In genomic region chr1:155064813-155065436, GRCh38 we compare ENCODE assay signal across 11 cellular contexts. TPM values are rescaled to one million over a fixed set of nuclear protein-coding genes. Genes with fewer than 3 reads are reported as not detected.
DNase-seq lines count a peak whose midpoint lies in the region; ATAC-seq, FAIRE-seq and TF ChIP-seq lines count a peak whose summit lies in the region.
"Had no signal": no experiment of that assay in that cellular context is flagged by ENCODE, and none has a peak within 500 bp of the region (broad histone marks: within the 10 kb centered on the region; RNA-seq: fewer than 3 reads in every experiment).

No MANE protein-coding gene starts in this region.

- H3K23ac ChIP-seq in H1 (ENCODE audit: insufficient read length), result no peak overlapping the region

- H3K9me2 ChIP-seq in PC-3 (replicated peaks; ENCODE audit: low read length), result no peaks in the 10 kb centered on the region

- peak overlapping the region; percentile 72 for H3K4me3 Mint-ChIP-seq in activated T-cell treated with anti-CD3 and anti-CD28 coated beads, Interleukin-2, amount 50 U/mL, for 24 hours

- H3K9me3 ChIP-seq in PC-3 (ENCODE audit: low read length) (no peaks in the 10 kb centered on the region), H1 (ENCODE audit: insufficient read depth in 2 of 2, low read depth in 1 of 2, low read length in 1 of 2) (no peaks in the 10 kb centered on the region), small intestine (ENCODE audit: control insufficient read depth, low read depth) (no peaks in the 10 kb centered on the region), pancreas (no peaks in the 10 kb centered on the region)
- H3K9me3 ChIP-seq: uterus had no signal

- H2BK20ac ChIP-seq in H1 (ENCODE audit: low read length), result no peak overlapping the region

- H3K27me3 Mint-ChIP-seq in activated T-cell treated with anti-CD3 and anti-CD28 coated beads, Interleukin-2, amount 50 U/mL, for 24 hours, result no peaks in the 10 kb centered on the region

- no peak overlapping the region for H4K91ac ChIP-seq in H1 (replicated peaks; ENCODE audit: insufficient read length, low read length)

- no peaks in the 10 kb centered on the region for H3K9me3 Mint-ChIP-seq in activated T-cell treated with anti-CD3 and anti-CD28 coated beads, Interleukin-2, amount 50 U/mL, for 24 hours

- CTCF ChIA-PET in PC-3 (lab: Charles Lee) (interaction anchor here (0.8 kb wide), 1 partner anchor 10 kb away, joined by 3 read pairs; no protein-coding TSS in a partner anchor), H1 (lab: Charles Lee; ENCODE audit: partially characterized antibody) (interaction anchor here (0.9 to 33.9 kb wide), 9 partner anchors 0 to 111 kb away, joined by 3 to 907 read pairs (median 14); partner anchors contain the start of genes ADAM15, EFNA3, EFNA4 and KRTCAP2)

- TF ChIP-seq CTCF in PC-3 (conservative IDR thresholded peaks at IDR 0.05; ENCODE audit: low read depth, low read length) (no peak), H1 (IDR thresholded peaks at IDR 0.05; ENCODE audit: control extremely low read depth in 1 of 3, insufficient read depth in 1 of 3, low read depth in 1 of 3, low read length in 3 of 3) (peak in 1 of 3 experiments; percentile 6; a peak in 1 of 4 replicates), pancreas (IDR thresholded peaks at IDR 0.05) (no peak)

- H3K14ac ChIP-seq in H1 (ENCODE audit: insufficient read length), result no peak overlapping the region

- WGBS in H1 (ENCODE audit: extremely low coverage in 1 of 2, insufficient coverage in 1 of 2, insufficient read length in 1 of 2, insufficient replicate concordance in 2 of 2, low coverage in 1 of 2, low lambda C conversion rate in 2 of 2, missing lambda C conversion rate in 1 of 2), 2 experiments, result 55% methylated on average over 5 of the region's 5 CpGs; no CpG with 5 or more reads in 1 of the 2 experiments
- whole genome bisulfite sequencing in small intestine, 3 donors, result 43 to 63% (median 55%) methylated on average over 5 of the region's 5 CpGs
- 35 to 50% methylated on average over 5 of the region's 5 CpGs for whole genome bisulfite sequencing in pancreas, 2 donors

- H3K9ac ChIP-seq in PC-3 (ENCODE audit: low read length) (no peak overlapping the region), H1 (replicated peaks in 1 of 4; ENCODE audit: extremely low read depth in 1 of 4, low read depth in 3 of 4, low read length in 3 of 4) (no peak overlapping the region)

- H3K4ac ChIP-seq in H1 (replicated peaks; ENCODE audit: insufficient read length, low read depth, low read length), result no peak overlapping the region

- intact Hi-C loops in PC-3 (cut with micrococcal nuclease) (loop anchor here (5.0 kb wide), 1 partner anchor 93 kb away; the partner anchor contains the start of genes CKS1B and SHC1), pancreas (cut with DNase I) (no loop called here)

- H3K27ac Mint-ChIP-seq in activated T-cell treated with anti-CD3 and anti-CD28 coated beads, Interleukin-2, amount 50 U/mL, for 24 hours, result no peak overlapping the region

- no peak for TF ChIP-seq RAD21 in H1 (IDR thresholded peaks at IDR 0.05 in 1 of 2, conservative IDR thresholded peaks at IDR 0.05 in 1 of 2; ENCODE audit: low read depth in 2 of 2, low read length in 2 of 2)

- H2BK120ac ChIP-seq in H1 (replicated peaks; ENCODE audit: low read depth, low read length), result no peak overlapping the region

- H3K4me2 ChIP-seq in PC-3 (ENCODE audit: low read length), result peak overlapping the region; percentile 82
- peak overlapping the region; percentile 62 to 68 for H3K4me2 ChIP-seq in H1 (ENCODE audit: insufficient read depth in 1 of 2, low read depth in 2 of 2, low read length in 2 of 2)

- H3K4me1 ChIP-seq in PC-3 (ENCODE audit: insufficient read depth, low read length), result peaks cover 21% of the 10 kb centered on the region
- H3K4me1 ChIP-seq in H1 (replicated peaks in 1 of 4; ENCODE audit: control insufficient read depth in 3 of 4, insufficient read depth in 4 of 4, low read length in 3 of 4), result peaks cover 0 to 25% (median 11%) of the 10 kb centered on the region in 4 experiments; a peak in 6 of 7 replicates
- H3K4me1 ChIP-seq in small intestine (ENCODE audit: control insufficient read depth in 2 of 2, insufficient read depth in 1 of 2, low read depth in 1 of 2, low read length in 1 of 2), result peaks cover 6 to 7% of the 10 kb centered on the region in 2 donors
- peaks cover 19 to 23% (median 20%) of the 10 kb centered on the region in 3 donors for H3K4me1 ChIP-seq in pancreas

- no peaks in the 10 kb centered on the region for H3F3A ChIP-seq in PC-3 (ENCODE audit: low read length, unreplicated experiment)

- no peak overlapping the region for H4K5ac ChIP-seq in H1 (ENCODE audit: insufficient read length, low read depth, low read length)

- H3K4me3 ChIP-seq in PC-3 (ENCODE audit: low read length), result peak overlapping the region; percentile 76
- H3K4me3 ChIP-seq in H1 (ENCODE audit: extremely low read depth in 1 of 4, insufficient read depth in 2 of 4, low read depth in 3 of 4, low read length in 4 of 4), result peak overlapping the region in 3 of 4 experiments; percentile 60 to 85 (median 63); a peak in 5 of 8 replicates
- H3K4me3 ChIP-seq in small intestine (ENCODE audit: low read depth in 1 of 2, low read length in 2 of 2), result peak overlapping the region in 1 of 2 donors; percentile 78
- no peak overlapping the region for H3K4me3 ChIP-seq in pancreas

- DNase-seq in activated T-cell treated with anti-CD3 and anti-CD28 coated beads, Interleukin-2, amount 50 U/mL, for 24 hours, result no peak
- DNase-seq in activated T-cell treated with anti-CD3 and anti-CD28 coated beads for 4 hours, result no peak
- DNase-seq in PC-3, result no peak
- DNase-seq in H1 (ENCODE audit: low read depth in 1 of 2, low spot score in 2 of 2), result no peak
- peak; percentile 55 for DNase-seq in small intestine
- no peak for DNase-seq in pancreas
- DNase-seq: head of caudate nucleus, uterus had no signal

- no peaks in the 10 kb centered on the region for H3K79me1 ChIP-seq in H1 (ENCODE audit: low read depth, low read length)

- no peak for TF ChIP-seq POLR2A in H1 (IDR thresholded peaks at IDR 0.05; ENCODE audit: control extremely low read depth in 1 of 2, low read depth in 2 of 2, low read length in 2 of 2)

- peaks cover 32% of the 10 kb centered on the region for H3K4me1 Mint-ChIP-seq in activated T-cell treated with anti-CD3 and anti-CD28 coated beads, Interleukin-2, amount 50 U/mL, for 24 hours (ENCODE audit: low read depth)

- H3K36me3 ChIP-seq in PC-3 (ENCODE audit: low read depth, low read length) (peaks cover 7% of the 10 kb centered on the region; the same call in 1 of the 2 replicates), H1 (ENCODE audit: control insufficient read depth in 2 of 4, insufficient read depth in 4 of 4, low read length in 3 of 4) (peaks cover 0 to 12% (median 4%) of the 10 kb centered on the region in 4 experiments; a peak in 5 of 8 replicates), small intestine (ENCODE audit: control insufficient read depth in 2 of 2, insufficient read depth in 2 of 2, low read length in 2 of 2) (no peaks in the 10 kb centered on the region), pancreas (no peaks in the 10 kb centered on the region)
- H3K36me3 ChIP-seq: uterus had no signal

- FAIRE-seq in H1 (lab: Jason Lieb, UNC) (no peak), small intestine (lab: Jason Lieb, UNC) (no peak), pancreas (lab: Jason Lieb, UNC) (no peak)

- POLR2A ChIA-PET in PC-3 (lab: Charles Lee; ENCODE audit: unreplicated experiment) (no interaction called here), H1 (lab: Charles Lee; ENCODE audit: partially characterized antibody) (interaction anchor here (0.9 to 3.1 kb wide), 12 partner anchors 10 to 131 kb away, joined by 3 to 21 read pairs (median 4); partner anchors contain the start of genes EFNA3, KRTCAP2 and SHC1)

- no peaks in the 10 kb centered on the region for H4K20me1 ChIP-seq in PC-3 (ENCODE audit: low read length)
- H4K20me1 ChIP-seq in H1 (replicated peaks in 1 of 2; ENCODE audit: control insufficient read depth in 1 of 2, insufficient read depth in 2 of 2, low read length in 2 of 2), result peaks cover 7 to 20% of the 10 kb centered on the region in 2 experiments

- BruUV-seq in PC-3 (replicated peaks; lab: Mats Ljungman, UMichigan), result no TSS peak

- H3K23me2 ChIP-seq in H1 (ENCODE audit: low read depth, low read length), result peaks cover 15% of the 10 kb centered on the region

- H2AK5ac ChIP-seq in H1 (ENCODE audit: low read depth, low read length), result no peak overlapping the region

- H3K56ac ChIP-seq in H1 (replicated peaks; ENCODE audit: insufficient read length, low read depth, low read length), result no peak overlapping the region

- H4K8ac ChIP-seq in H1 (ENCODE audit: extremely low read depth, insufficient read depth, low read length), result no peak overlapping the region

- peaks cover 24% of the 10 kb centered on the region for H3K36me3 Mint-ChIP-seq in activated T-cell treated with anti-CD3 and anti-CD28 coated beads, Interleukin-2, amount 50 U/mL, for 24 hours (ENCODE audit: low read depth)

- no peak for ATAC-seq in PC-3
- no peak for ATAC-seq in HG02588 (IDR thresholded peaks at IDR 0.05; ENCODE audit: unreplicated experiment)
- ATAC-seq in pancreas, result no peak
- ATAC-seq in HG02885 (IDR thresholded peaks at IDR 0.05; ENCODE audit: poor library complexity, unreplicated experiment), result no peak

- 0 out of 2 replicates have a peak overlapping the region, but pooled peaks have one; percentile 8 for H2BK15ac ChIP-seq in H1 (ENCODE audit: low read length)

- H2BK5ac ChIP-seq in H1 (ENCODE audit: low read depth, low read length), result no peak overlapping the region

- H3K18ac ChIP-seq in H1 (ENCODE audit: extremely low read depth, low read length), result no peak overlapping the region

- TF ChIP-seq EP300 in H1 (IDR thresholded peaks at IDR 0.05; ENCODE audit: borderline replicate concordance in 1 of 2, low read depth in 2 of 2, low read length in 2 of 2), result no peak

- H3K27ac ChIP-seq in PC-3 (ENCODE audit: low read length), result no peak overlapping the region
- H3K27ac ChIP-seq in H1 (ENCODE audit: low read depth, low read length), result no peak overlapping the region
- no peak overlapping the region for H3K27ac ChIP-seq in small intestine (ENCODE audit: low read depth in 1 of 2, low read length in 1 of 2)
- no peak overlapping the region for H3K27ac ChIP-seq in pancreas

- H2BK12ac ChIP-seq in H1 (ENCODE audit: low read depth, low read length), result no peak overlapping the region

- no peak overlapping the region for H2AFZ ChIP-seq in PC-3 (ENCODE audit: low read length)
- no peak overlapping the region for H2AFZ ChIP-seq in H1 (ENCODE audit: low read length)

- peaks cover 14% of the 10 kb centered on the region for H3K79me2 ChIP-seq in PC-3 (ENCODE audit: low read length)
- peaks cover 0 to 15% of the 10 kb centered on the region in 2 experiments; a peak in 2 of 4 replicates for H3K79me2 ChIP-seq in H1 (ENCODE audit: control insufficient read depth in 1 of 2, insufficient read depth in 2 of 2, low read length in 2 of 2)

- H3K27me3 ChIP-seq in PC-3 (ENCODE audit: low read length) (no peaks in the 10 kb centered on the region), H1 (replicated peaks in 1 of 4; ENCODE audit: control insufficient read depth in 3 of 4, extremely low read depth in 1 of 4, insufficient read depth in 3 of 4, low read length in 3 of 4) (peaks cover 0 to 4% (median 2%) of the 10 kb centered on the region in 4 experiments; a peak in 3 of 7 replicates), small intestine (ENCODE audit: control insufficient read depth in 2 of 2, insufficient read depth in 2 of 2, low read length in 2 of 2) (no peaks in the 10 kb centered on the region), pancreas (no peaks in the 10 kb centered on the region)
- H3K27me3 ChIP-seq: uterus had no signal

RNA-seq across cellular contexts. Expression of gene EFNA4, which starts 1.4 kb away (rescaled TPM):
- total RNA-seq in PC-3 (2014; rRNA removed) (36.7 and 37.4 TPM in 2 replicates), pancreas (1 to 10 TPM; 2.1 to 5.6 (median 3.1) TPM)
- total RNA-seq in H1 (2021; fragmentation: NEBNext Ultra II Directional; extraction: Animal tissue kit (Norgen Biotek cat#: 25700)), result 18.5 and 21.9 TPM in 2 replicates
- polyA plus RNA-seq in H1 (2011; rRNA removed) (23.2 and 23.9 TPM in 2 replicates), small intestine (10 to 100 TPM; 16.8 to 17.5 (median 17.2) TPM), pancreas (1 to 10 TPM; 6.0 to 6.2 TPM)
- 21.9 TPM for polyA plus RNA-seq in H1 (2011; cell fraction: cytosol; rRNA removed)
- 30.6 TPM for polyA plus RNA-seq in H1 (2011; cell fraction: nucleus; rRNA removed)
- 19.2 to 24.8 TPM (median 23.5 TPM) in 4 replicates for polyA plus RNA-seq in H1 (2012, experiment 1 of 2)
- 37.0 TPM for polyA plus RNA-seq in H1 (2012, experiment 2 of 2)
- polyA plus RNA-seq in H1 (2013, experiment 1 of 2), result 27.7 TPM
- 31.5 TPM for polyA plus RNA-seq in H1 (2013, experiment 2 of 2)
- polyA minus RNA-seq in H1 (2011; rRNA and poly(A)+ RNA removed), result 13.4 and 16.4 TPM in 2 replicates
- polyA minus RNA-seq in H1 (2011; cell fraction: cytosol; rRNA and poly(A)+ RNA removed), result 10.6 TPM
- polyA minus RNA-seq in H1 (2011; cell fraction: nucleus; rRNA and poly(A)+ RNA removed), result 8.8 TPM

RNA-seq across cellular contexts. Expression of gene EFNA3, which starts 13.7 kb away (rescaled TPM):
- total RNA-seq in PC-3 (2014; rRNA removed) (16.2 and 23.5 TPM in 2 replicates), pancreas (1 to 10 TPM in 2 of 6 donors, under 1 TPM in 4; 0.52 to 1.2 (median 0.70) TPM)
- 10.8 and 11.6 TPM in 2 replicates for total RNA-seq in H1 (2021; fragmentation: NEBNext Ultra II Directional; extraction: Animal tissue kit (Norgen Biotek cat#: 25700))
- polyA plus RNA-seq in H1 (2011; rRNA removed) (13.8 and 18.7 TPM in 2 replicates), small intestine (1 to 10 TPM; 2.0 to 7.0 (median 4.5) TPM), pancreas (under 1 TPM; 0.72 to 0.99 TPM)
- 9.6 TPM for polyA plus RNA-seq in H1 (2011; cell fraction: cytosol; rRNA removed)
- polyA plus RNA-seq in H1 (2011; cell fraction: nucleus; rRNA removed), result 14.5 TPM
- 7.9 to 16.6 TPM (median 13.5 TPM) in 4 replicates for polyA plus RNA-seq in H1 (2012, experiment 1 of 2)
- 13.4 TPM for polyA plus RNA-seq in H1 (2012, experiment 2 of 2)
- polyA plus RNA-seq in H1 (2013, experiment 1 of 2), result 11.6 TPM
- 10.9 TPM for polyA plus RNA-seq in H1 (2013, experiment 2 of 2)
- 5.2 and 7.7 TPM in 2 replicates for polyA minus RNA-seq in H1 (2011; rRNA and poly(A)+ RNA removed)
- 2.1 TPM for polyA minus RNA-seq in H1 (2011; cell fraction: cytosol; rRNA and poly(A)+ RNA removed)
- 5.4 TPM for polyA minus RNA-seq in H1 (2011; cell fraction: nucleus; rRNA and poly(A)+ RNA removed)

RNA-seq across cellular contexts. Expression of gene ADAM15, which starts 13.8 kb away (rescaled TPM):
- total RNA-seq in PC-3 (2014; rRNA removed) (334 and 384 TPM in 2 replicates), pancreas (10 to 100 TPM; 23.7 to 37.6 (median 33.2) TPM)
- 32.2 and 32.9 TPM in 2 replicates for total RNA-seq in H1 (2021; fragmentation: NEBNext Ultra II Directional; extraction: Animal tissue kit (Norgen Biotek cat#: 25700))
- polyA plus RNA-seq in H1 (2011; rRNA removed) (37.6 and 51.2 TPM in 2 replicates), small intestine (100 to 1,000 TPM; 143 to 206 (median 152) TPM), pancreas (100 to 1,000 TPM; 114 to 125 TPM)
- 30.7 TPM for polyA plus RNA-seq in H1 (2011; cell fraction: cytosol; rRNA removed)
- 105 TPM for polyA plus RNA-seq in H1 (2011; cell fraction: nucleus; rRNA removed)
- 19.9 to 42.2 TPM (median 37.8 TPM) in 4 replicates for polyA plus RNA-seq in H1 (2012, experiment 1 of 2)
- 40.9 TPM for polyA plus RNA-seq in H1 (2012, experiment 2 of 2)
- 29.2 TPM for polyA plus RNA-seq in H1 (2013, experiment 1 of 2)
- 29.2 TPM for polyA plus RNA-seq in H1 (2013, experiment 2 of 2)
- polyA minus RNA-seq in H1 (2011; rRNA and poly(A)+ RNA removed), result 40.1 and 41.1 TPM in 2 replicates
- polyA minus RNA-seq in H1 (2011; cell fraction: cytosol; rRNA and poly(A)+ RNA removed), result 45.4 TPM
- polyA minus RNA-seq in H1 (2011; cell fraction: nucleus; rRNA and poly(A)+ RNA removed), result 30.4 TPM

RNA-seq across cellular contexts. Expression of gene DCST1, which starts 31.3 kb away (rescaled TPM):
- total RNA-seq in PC-3 (2014; rRNA removed) (not detected in 2 replicates), pancreas (under 1 TPM in 1 of 6 donors, not detected in 5; 0.14 TPM)
- not detected in 2 replicates for total RNA-seq in H1 (2021; fragmentation: NEBNext Ultra II Directional; extraction: Animal tissue kit (Norgen Biotek cat#: 25700))
- polyA plus RNA-seq in H1 (2011; rRNA removed) (0.03 TPM in 1 of 2 replicates, not detected in the other), small intestine (under 1 TPM in 1 of 3 donors, not detected in 2; 0.10 TPM), pancreas (not detected)
- polyA plus RNA-seq in H1 (2011; cell fraction: cytosol; rRNA removed), result not detected
- polyA plus RNA-seq in H1 (2011; cell fraction: nucleus; rRNA removed), result 0.24 TPM
- 0.08 TPM in 1 of 4 replicates, not detected in the others for polyA plus RNA-seq in H1 (2012, experiment 1 of 2)
- not detected for polyA plus RNA-seq in H1 (2012, experiment 2 of 2)
- polyA plus RNA-seq in H1 (2013, experiment 1 of 2), result 0.06 TPM
- not detected for polyA plus RNA-seq in H1 (2013, experiment 2 of 2)
- polyA minus RNA-seq in H1 (2011; rRNA and poly(A)+ RNA removed), result not detected in 2 replicates
- polyA minus RNA-seq in H1 (2011; cell fraction: cytosol; rRNA and poly(A)+ RNA removed), result not detected
- not detected for polyA minus RNA-seq in H1 (2011; cell fraction: nucleus; rRNA and poly(A)+ RNA removed)
- total RNA-seq: cerebellum had no signal

RNA-seq across cellular contexts. Expression of gene DCST2, which starts 31.3 kb away (rescaled TPM):
- total RNA-seq in PC-3 (2014; rRNA removed) (0.18 and 3.0 TPM in 2 replicates), pancreas (under 1 TPM; 0.12 to 0.94 (median 0.22) TPM)
- 0.43 TPM in 1 of 2 replicates, not detected in the other for total RNA-seq in H1 (2021; fragmentation: NEBNext Ultra II Directional; extraction: Animal tissue kit (Norgen Biotek cat#: 25700))
- polyA plus RNA-seq in H1 (2011; rRNA removed) (1.7 and 2.1 TPM in 2 replicates), small intestine (10 to 100 TPM in 2 of 3 donors, 1 to 10 TPM in 1; 1.9 to 27.1 (median 18.6) TPM), pancreas (1 to 10 TPM; 3.9 to 5.1 TPM)
- 1.9 TPM for polyA plus RNA-seq in H1 (2011; cell fraction: cytosol; rRNA removed)
- polyA plus RNA-seq in H1 (2011; cell fraction: nucleus; rRNA removed), result 10.2 TPM
- 0.26 to 1.0 TPM (median 0.74 TPM) in 4 replicates for polyA plus RNA-seq in H1 (2012, experiment 1 of 2)
- 0.13 TPM for polyA plus RNA-seq in H1 (2012, experiment 2 of 2)
- polyA plus RNA-seq in H1 (2013, experiment 1 of 2), result 0.53 TPM
- 0.26 TPM for polyA plus RNA-seq in H1 (2013, experiment 2 of 2)
- 0.07 and 1.6 TPM in 2 replicates for polyA minus RNA-seq in H1 (2011; rRNA and poly(A)+ RNA removed)
- not detected for polyA minus RNA-seq in H1 (2011; cell fraction: cytosol; rRNA and poly(A)+ RNA removed)
- 0.30 TPM for polyA minus RNA-seq in H1 (2011; cell fraction: nucleus; rRNA and poly(A)+ RNA removed)
- total RNA-seq: cerebellum had no signal

Comparison
In these comparisons a context has a peak if more than half of its experiments do, and no peak if none do; other contexts are left out.
1. H3K4me3 ChIP-seq: peak in PC-3 (single experiment) and H1 (3 of 4); none in pancreas (0 of 4).